8 cellular contexts compared by ENCODE assay signal in genomic region chr22:23956301-23956900, GRCh38. TPM values are rescaled to one million over a fixed set of nuclear protein-coding genes. Genes with fewer than 3 reads are reported as not detected.
DNase-seq lines count a peak whose midpoint lies in the region; ATAC-seq and TF ChIP-seq lines count a peak whose summit lies in the region.
"Not testable (repeated sequence)": the region's sequence is repeated elsewhere in the genome, so short reads cannot be mapped to it uniquely, and the experiment has no call there.

No MANE protein-coding gene starts in this region.

- H3K27me3 ChIP-seq in CD4-positive, alpha-beta T cell (ENCODE audit: control insufficient read depth, insufficient read depth, low read length); neural cell (ENCODE audit: insufficient read depth, low read depth, low read length): not testable (repeated sequence)

- not testable (repeated sequence) for TF ChIP-seq EP300 in neural cell (conservative IDR thresholded peaks at IDR 0.05; ENCODE audit: poor library complexity, severe bottlenecking)

- peak; percentile 92 for TF ChIP-seq RAD21 in neural cell (conservative IDR thresholded peaks at IDR 0.05)

- not testable (repeated sequence) for H3K4me1 Mint-ChIP-seq in CD4-positive, alpha-beta T cell (ENCODE audit: low read depth)
- H3K4me1 Mint-ChIP-seq in WTC11 = peaks cover 28% of the 10 kb centered on the region

- not testable (repeated sequence) for H3K9me3 Mint-ChIP-seq in CD4-positive, alpha-beta T cell; WTC11

- not testable (repeated sequence) for H3K4me2 ChIP-seq in neural cell (ENCODE audit: low read length)

- not testable (repeated sequence) for H4K20me1 ChIP-seq in neural cell (ENCODE audit: insufficient read depth)

- not testable (repeated sequence) for H3K36me3 Mint-ChIP-seq in CD4-positive, alpha-beta T cell (ENCODE audit: low read depth); WTC11

- H3K27ac Mint-ChIP-seq in CD4-positive, alpha-beta T cell = not testable (repeated sequence)
- peak overlapping the region; percentile 100 for H3K27ac Mint-ChIP-seq in WTC11

- POLR2A ChIA-PET in CD4-positive, alpha-beta T cell (lab: Charles Lee); WTC11 (lab: Charles Lee): not testable (repeated sequence)

- peak; percentile 76 for TF ChIP-seq CTCF in CD4-positive, alpha-beta T cell (IDR thresholded peaks at IDR 0.05)
- TF ChIP-seq CTCF in WTC11 (IDR thresholded peaks at IDR 0.05) (peak; percentile 84), neural cell (IDR thresholded peaks at IDR 0.05; ENCODE audit: poor library complexity, severe bottlenecking) (peak; percentile 95)

- H3K27me3 Mint-ChIP-seq in CD4-positive, alpha-beta T cell; WTC11 (ENCODE audit: low read depth): not testable (repeated sequence)

- not testable (repeated sequence) for H3K9me3 ChIP-seq in CD4-positive, alpha-beta T cell (ENCODE audit: control insufficient read depth, low read length); neural cell (ENCODE audit: low read length)

- not testable (repeated sequence) for H3K79me2 ChIP-seq in neural cell (replicated peaks; ENCODE audit: insufficient read depth, low read length)

- DNase-seq in CD4-positive, alpha-beta T cell = peak; percentile 50 to 79 (median 70)
- DNase-seq in NCI-H510A treated with DMSO at 0.1 percent for 48 hours (lab: John Stamatoyannopoulos, UW) (peak; percentile 23), WTC11 (ENCODE audit: low spot score) (peak; percentile 88), anterior cingulate cortex (lab: John Stamatoyannopoulos, UW) (peak in 54 of 58 donors; percentile 6 to 85 (median 60)), Right ventricle myocardium inferior (ENCODE audit: missing footprints) (peak; percentile 72)
- DNase-seq in stimulated activated CD8-positive, alpha-beta memory T cell treated with anti-CD3 and anti-CD28 coated beads, Interleukin-2, amount 100 ng/mL, for 1 hour (ENCODE audit: low read depth in 2 of 2) = peak; percentile 30 to 59

- H3K4me3 Mint-ChIP-seq in CD4-positive, alpha-beta T cell = not testable (repeated sequence)
- peak overlapping the region; percentile 63 for H3K4me3 Mint-ChIP-seq in WTC11

- not testable (repeated sequence) for H3K4me3 ChIP-seq in neural cell (ENCODE audit: low read length)

- H3K9me2 ChIP-seq in neural cell (ENCODE audit: insufficient read depth, low read length) = not testable (repeated sequence)

- not testable (repeated sequence) for H2AFZ ChIP-seq in neural cell (ENCODE audit: low read depth, low read length)

- not testable (repeated sequence) for H3K9ac ChIP-seq in neural cell (ENCODE audit: low read length)

- H3F3A ChIP-seq in neural cell (ENCODE audit: insufficient read depth, low read length, poor library complexity, severe bottlenecking) = not testable (repeated sequence)

- intact Hi-C loops in CD4-positive, alpha-beta T cell (cut with DNase I, micrococcal nuclease) = loop anchor here in 1 of 2 experiments (5.0 kb wide), 1 partner anchor 414 kb away; no protein-coding TSS in a partner anchor
- intact Hi-C loops in Right ventricle myocardium inferior (cut with DNase I) = loop anchor here (10.0 kb wide), 1 partner anchor 412 kb away; no protein-coding TSS in a partner anchor

- not testable (repeated sequence) for H3K36me3 ChIP-seq in neural cell (ENCODE audit: insufficient read depth, low read length)

- CTCF ChIA-PET in CD4-positive, alpha-beta T cell (lab: Charles Lee) = interaction anchor here (0.6 to 1.3 kb wide), 3 partner anchors 96 to 219 kb away, joined by 3 to 6 read pairs (median 3); no protein-coding TSS in a partner anchor
- CTCF ChIA-PET in WTC11 (lab: Charles Lee) = interaction anchor here (0.7 to 1.2 kb wide), 4 partner anchors 85 to 106 kb away, joined by 3 to 8 read pairs (median 4); partner anchors contain the start of gene SLC2A11

- not testable (repeated sequence) for H3K27ac ChIP-seq in CD4-positive, alpha-beta T cell (ENCODE audit: low read depth, low read length); neural cell (ENCODE audit: low read length)

- peak; percentile 96 for ATAC-seq in CD4-positive, alpha-beta T cell (ENCODE audit: poor library complexity)
- ATAC-seq in HG02798 (IDR thresholded peaks at IDR 0.05; ENCODE audit: poor library complexity, unreplicated experiment) (peak; percentile 51), WTC11 (peak; percentile 82), Right ventricle myocardium inferior (peak; percentile 65)

TF ChIP-seq in WTC11, 78 proteins besides CTCF, POLR2A, EP300 and RAD21:
- TF ChIP-seq, protein P1, sequence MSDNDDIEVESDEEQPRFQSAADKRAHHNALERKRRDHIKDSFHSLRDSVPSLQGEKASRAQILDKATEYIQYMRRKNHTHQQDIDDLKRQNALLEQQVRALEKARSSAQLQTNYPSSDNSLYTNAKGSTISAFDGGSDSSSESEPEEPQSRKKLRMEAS (CRISPR knock-in tag; IDR thresholded peaks at IDR 0.05) = 0 out of 2 replicates have a peak, but pooled peaks have one; percentile 41
- TF ChIP-seq, protein P2, sequence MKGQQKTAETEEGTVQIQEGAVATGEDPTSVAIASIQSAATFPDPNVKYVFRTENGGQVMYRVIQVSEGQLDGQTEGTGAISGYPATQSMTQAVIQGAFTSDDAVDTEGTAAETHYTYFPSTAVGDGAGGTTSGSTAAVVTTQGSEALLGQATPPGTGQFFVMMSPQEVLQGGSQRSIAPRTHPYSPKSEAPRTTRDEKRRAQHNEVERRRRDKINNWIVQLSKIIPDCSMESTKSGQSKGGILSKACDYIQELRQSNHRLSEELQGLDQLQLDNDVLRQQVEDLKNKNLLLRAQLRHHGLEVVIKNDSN (CRISPR knock-in tag; IDR thresholded peaks at IDR 0.05) = peak; percentile 53
- TF ChIP-seq, protein P3, sequence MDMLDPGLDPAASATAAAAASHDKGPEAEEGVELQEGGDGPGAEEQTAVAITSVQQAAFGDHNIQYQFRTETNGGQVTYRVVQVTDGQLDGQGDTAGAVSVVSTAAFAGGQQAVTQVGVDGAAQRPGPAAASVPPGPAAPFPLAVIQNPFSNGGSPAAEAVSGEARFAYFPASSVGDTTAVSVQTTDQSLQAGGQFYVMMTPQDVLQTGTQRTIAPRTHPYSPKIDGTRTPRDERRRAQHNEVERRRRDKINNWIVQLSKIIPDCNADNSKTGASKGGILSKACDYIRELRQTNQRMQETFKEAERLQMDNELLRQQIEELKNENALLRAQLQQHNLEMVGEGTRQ (CRISPR knock-in tag; IDR thresholded peaks at IDR 0.05) = peak; percentile 69
- TF ChIP-seq ETV6 (CRISPR knock-in tag; IDR thresholded peaks at IDR 0.05) = peak; percentile 35; the same call in 1 of the 2 replicates

TF ChIP-seq in neural cell, 6 proteins besides CTCF, POLR2A, EP300 and RAD21:
- peak; percentile 92 for TF ChIP-seq SMC3 (conservative IDR thresholded peaks at IDR 0.05; ENCODE audit: poor library complexity)

RNA-seq across cellular contexts. Expression of gene GSTT2B, which starts 4.6 kb away (rescaled TPM):
- not detected for total RNA-seq in CD4-positive, alpha-beta T cell
- total RNA-seq in WTC11 (2021) = 16.6 to 23.2 TPM (median 19.8 TPM) in 3 replicates
- 4.6 TPM for total RNA-seq in Right ventricle myocardium inferior
- polyA plus RNA-seq in neural cell = 1.3 TPM in 1 of 2 replicates, not detected in the other
- not detected in 2 replicates for polyA minus RNA-seq in neural cell

RNA-seq across cellular contexts. Expression of gene DDTL, which starts 10.3 kb away (rescaled TPM):
- total RNA-seq in CD4-positive, alpha-beta T cell = 1 to 10 TPM; 3.5 to 3.8 TPM
- total RNA-seq in WTC11 (2021) (3.6 to 5.8 TPM (median 3.6 TPM) in 3 replicates), Right ventricle myocardium inferior (1.5 TPM)
- polyA plus RNA-seq in neural cell = 0.31 and 0.56 TPM in 2 replicates
- polyA minus RNA-seq in neural cell = 0.97 and 1.4 TPM in 2 replicates

RNA-seq across cellular contexts. Expression of gene DDT, which starts 17.8 kb away (rescaled TPM):
- total RNA-seq in CD4-positive, alpha-beta T cell = 10 to 100 TPM; 82.3 to 84.3 TPM
- total RNA-seq in WTC11 (2021) (194 to 238 TPM (median 205 TPM) in 3 replicates), Right ventricle myocardium inferior (139 TPM)
- 117 and 122 TPM in 2 replicates for polyA plus RNA-seq in neural cell
- polyA minus RNA-seq in neural cell = 26.5 and 27.3 TPM in 2 replicates

RNA-seq across cellular contexts. Expression of gene GSTT2, which starts 23.5 kb away (rescaled TPM):
- total RNA-seq in CD4-positive, alpha-beta T cell = not detected
- total RNA-seq in WTC11 (2021) = 0.50 to 1.2 TPM (median 1.1 TPM) in 3 replicates
- total RNA-seq in Right ventricle myocardium inferior = not detected
- not detected in 2 replicates for polyA plus RNA-seq in neural cell
- polyA minus RNA-seq in neural cell = not detected in 2 replicates

RNA-seq across cellular contexts. Expression of gene GSTT4, which starts 48.9 kb away (rescaled TPM):
- total RNA-seq in CD4-positive, alpha-beta T cell = not detected
- total RNA-seq in WTC11 (2021) (not detected in 3 replicates), Right ventricle myocardium inferior (not detected)
- not detected in 2 replicates for polyA plus RNA-seq in neural cell
- polyA minus RNA-seq in neural cell = not detected in 2 replicates

Comparison
In these comparisons a context has a peak if more than half of its experiments do, and no peak if none do; other contexts are left out.
1. DNase-seq: peak in every context shown above with its lines; median percentile 88 in WTC11; 72 in Right ventricle myocardium inferior; 70 in CD4-positive, alpha-beta T cell; 60 in anterior cingulate cortex; 44 in stimulated activated CD8-positive, alpha-beta memory T cell treated with anti-CD3 and anti-CD28 coated beads, Interleukin-2, amount 100 ng/mL, for 1 hour; 23 in NCI-H510A treated with DMSO at 0.1 percent for 48 hours.